Comparison of ENCODE assay signal across 26 cellular contexts in the genomic region with DNA sequence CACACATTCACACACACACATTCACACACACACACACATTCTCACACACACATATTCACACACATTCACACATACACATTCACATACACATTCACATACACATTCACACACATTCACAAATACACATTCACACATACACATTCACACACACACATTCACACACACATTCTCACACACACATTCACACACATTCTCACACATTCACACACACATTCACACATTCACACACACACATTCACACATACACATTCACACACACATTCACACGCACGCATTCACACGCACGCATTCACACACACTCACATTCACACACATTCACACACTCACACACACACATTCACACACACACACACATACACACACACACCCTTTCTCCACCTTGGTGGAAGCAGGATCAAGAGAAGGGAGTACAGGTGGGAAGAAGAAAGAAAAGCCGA. TPM values are rescaled to one million over a fixed set of nuclear protein-coding genes. Genes with fewer than 3 reads are reported as not detected.
DNase-seq lines count a peak whose midpoint lies in the region; ATAC-seq and TF ChIP-seq lines count a peak whose summit lies in the region.
"Had no signal": no experiment of that assay in that cellular context is flagged by ENCODE, and none has a peak within 500 bp of the region (broad histone marks: within the 10 kb centered on the region; RNA-seq: fewer than 3 reads in every experiment).

No MANE protein-coding gene starts in this region.

- H3K36me3 ChIP-seq in HCT116 (ENCODE audit: control insufficient read depth in 1 of 2, insufficient read depth in 2 of 2, low read length in 2 of 2), result 0 out of 4 replicates have a peak, but pooled peaks cover 0 to 2% of the 10 kb centered on the region in 2 experiments
- H3K36me3 ChIP-seq in SJSA1, result peaks cover 63% of the 10 kb centered on the region
- peaks cover 0 to 71% of the 10 kb centered on the region in 2 donors for H3K36me3 ChIP-seq in gastrocnemius medialis
- H3K36me3 ChIP-seq: prostate gland, transverse colon had no signal

- H3K4me1 ChIP-seq in HCT116 (ENCODE audit: control insufficient read depth in 1 of 2, insufficient read depth in 2 of 2, low read length in 2 of 2) (peaks cover 18 to 43% of the 10 kb centered on the region in 2 experiments), SJSA1 (replicated peaks) (peaks cover 28% of the 10 kb centered on the region), gastrocnemius medialis (peaks cover 31 to 54% of the 10 kb centered on the region in 2 donors)
- H3K4me1 ChIP-seq: prostate gland had no signal

- H3K27me3 ChIP-seq in HCT116 (ENCODE audit: insufficient read depth, low read length) (no peaks in the 10 kb centered on the region), SJSA1 (replicated peaks) (no peaks in the 10 kb centered on the region), gastrocnemius medialis (no peaks in the 10 kb centered on the region)
- H3K27me3 ChIP-seq: esophagus muscularis mucosa, transverse colon had no signal

- H3K27me3 Mint-ChIP-seq in chondrocyte (ENCODE audit: low read depth), result no peaks in the 10 kb centered on the region
- H3K27me3 Mint-ChIP-seq in glutamatergic neuron (ENCODE audit: unreplicated experiment), result no peaks in the 10 kb centered on the region
- H3K27me3 Mint-ChIP-seq: central memory CD8-positive, alpha-beta T cell had no signal

- H3K9me3 Mint-ChIP-seq in chondrocyte (ENCODE audit: low read depth) (no peaks in the 10 kb centered on the region), glutamatergic neuron (ENCODE audit: unreplicated experiment) (peaks cover 5% of the 10 kb centered on the region)
- H3K9me3 Mint-ChIP-seq: central memory CD8-positive, alpha-beta T cell; mesothelial cell of epicardium had no signal

- H3K27ac ChIP-seq in HCT116 (ENCODE audit: low read depth, low read length), result peak overlapping the region; percentile 2; the same call in 1 of the 2 replicates
- peak overlapping the region; percentile 64 for H3K27ac ChIP-seq in SJSA1
- peak overlapping the region; percentile 74 to 85 (median 79) for H3K27ac ChIP-seq in gastrocnemius medialis
- H3K27ac ChIP-seq: prostate gland, transverse colon had no signal

- no peak for ATAC-seq in HCT116
- no peak for ATAC-seq in gastrocnemius medialis
- ATAC-seq: stimulated activated naive CD8-positive, alpha-beta T cell treated with anti-CD3 and anti-CD28 coated beads, Interleukin-15, Interleukin-2, amounts not matched to agents 100 U/mL and 50 U/mL, for 24 hours had no signal

- TF ChIP-seq POLR2A in HCT116 (IDR thresholded peaks at IDR 0.05; ENCODE audit: borderline replicate concordance, extremely low read depth, insufficient read depth, insufficient read length) (no peak), gastrocnemius medialis (IDR thresholded peaks at IDR 0.05) (no peak)

- no peak for TF ChIP-seq RAD21 in HCT116 (IDR thresholded peaks at IDR 0.05; ENCODE audit: low read depth)

- H3K79me2 ChIP-seq in HCT116 (ENCODE audit: insufficient read depth, low read length), result no peaks in the 10 kb centered on the region

- no peaks in the 10 kb centered on the region for H3K9me3 ChIP-seq in HCT116 (ENCODE audit: control insufficient read depth in 1 of 2, insufficient read depth in 1 of 2, low read depth in 1 of 2, low read length in 2 of 2)
- no peaks in the 10 kb centered on the region for H3K9me3 ChIP-seq in SJSA1 (replicated peaks)
- no peaks in the 10 kb centered on the region for H3K9me3 ChIP-seq in gastrocnemius medialis
- H3K9me3 ChIP-seq: esophagus muscularis mucosa, prostate gland, transverse colon had no signal

- H3K9ac ChIP-seq in HCT116 (ENCODE audit: low read length), result 0 out of 2 replicates have a peak overlapping the region, but pooled peaks have one; percentile 20

- DNase-seq in HCT116 (ENCODE audit: low read depth, low spot score) (no peak), SJSA1 (ENCODE audit: low read depth in 1 of 2, low spot score in 2 of 2) (no peak), chondrocyte (ENCODE audit: low spot score) (no peak), gastrocnemius medialis (no peak), NCI-H2107 treated with DMSO at 0.1 percent for 48 hours (lab: John Stamatoyannopoulos, UW; ENCODE audit: unreplicated experiment) (no peak), NCI-H2196 (lab: John Stamatoyannopoulos, UW; ENCODE audit: unreplicated experiment) (no peak), glutamatergic neuron (no peak)
- no peak for DNase-seq in central memory CD4-positive, alpha-beta T cell
- DNase-seq: activated CD8-positive, alpha-beta memory T cell treated with anti-CD3 and anti-CD28 coated beads, Interleukin-2, amount 50 U/mL, for 4 hours; activated effector memory CD4-positive, alpha-beta T cell treated with anti-CD3 and anti-CD28 coated beads, Interleukin-2, amount 50 U/mL, for 16 hours; amniotic stem cell; effector CD4-positive, alpha-beta T cell; GOT3; left cardiac atrium; NCI-H1092 treated with DMSO at 0.1 percent for 48 hours; NCI-H2081 treated with DMSO at 0.1 percent for 48 hours; NCI-H524; small intestine; stimulated activated CD4-positive, alpha-beta T cell treated with anti-CD3 and anti-CD28 coated beads, Interleukin-4, amount 100 ng/mL, for 1 hour; stimulated activated naive CD8-positive, alpha-beta T cell treated with anti-CD3 and anti-CD28 coated beads, Interleukin-15, Interleukin-2, amounts not matched to agents 100 U/mL and 50 U/mL, for 24 hours; transverse colon had no signal

- H3K4me1 Mint-ChIP-seq in chondrocyte (ENCODE audit: low read depth) (peaks cover 57% of the 10 kb centered on the region), glutamatergic neuron (ENCODE audit: low read depth, unreplicated experiment) (peaks cover 3% of the 10 kb centered on the region)

- H3K4me3 ChIP-seq in HCT116 (replicated peaks in 1 of 2; ENCODE audit: low read depth in 1 of 2, low read length in 2 of 2) (no peak overlapping the region), SJSA1 (no peak overlapping the region), gastrocnemius medialis (no peak overlapping the region)
- H3K4me3 ChIP-seq: esophagus muscularis mucosa, prostate gland, transverse colon had no signal

- H3K36me3 Mint-ChIP-seq in chondrocyte (ENCODE audit: low read depth) (peaks cover 13% of the 10 kb centered on the region), glutamatergic neuron (ENCODE audit: unreplicated experiment) (no peaks in the 10 kb centered on the region)

- RAD21 ChIA-PET in HCT116 (lab: Charles Lee; ENCODE audit: low non-redundant PET in 1 of 2, low total read pairs in 2 of 2, uncharacterized antibody in 2 of 2, unreplicated experiment in 2 of 2), result interaction anchor here in 1 of 2 experiments (0.6 kb wide), 1 partner anchor 242 kb away, joined by 4 read pairs; no protein-coding TSS in a partner anchor

- in situ Hi-C loops in gastrocnemius medialis (cut with MboI; ENCODE audit: low sequenced_read_pairs in 4 of 4), result loop anchor here (5.0 to 25.0 kb wide), 4 partner anchors 114 to 264 kb away; no protein-coding TSS in a partner anchor

- H3K4me3 Mint-ChIP-seq in chondrocyte (ENCODE audit: unreplicated experiment), result no peak overlapping the region
- no peak overlapping the region for H3K4me3 Mint-ChIP-seq in glutamatergic neuron (ENCODE audit: unreplicated experiment)
- H3K4me3 Mint-ChIP-seq: central memory CD8-positive, alpha-beta T cell; mesothelial cell of epicardium had no signal

- BruUV-seq in HCT116 (replicated peaks; lab: Mats Ljungman, UMichigan), result no TSS peak

- no peak for TF ChIP-seq CTCF in HCT116 (IDR thresholded peaks at IDR 0.05 in 2 of 3, conservative IDR thresholded peaks at IDR 0.05 in 1 of 3; ENCODE audit: borderline replicate concordance in 1 of 3, insufficient read depth in 1 of 3, low read depth in 2 of 3, low read length in 2 of 3)
- TF ChIP-seq CTCF in chondrocyte (IDR thresholded peaks at IDR 0.05), result no peak
- no peak for TF ChIP-seq CTCF in gastrocnemius medialis (IDR thresholded peaks at IDR 0.05 in 4 of 5, conservative IDR thresholded peaks at IDR 0.05 in 1 of 5)
- no peak for TF ChIP-seq CTCF in glutamatergic neuron (IDR thresholded peaks at IDR 0.05; ENCODE audit: partially characterized antibody, unreplicated experiment)

- no peaks in the 10 kb centered on the region for H4K20me1 ChIP-seq in HCT116 (ENCODE audit: insufficient read depth)

- no peak overlapping the region for H2AFZ ChIP-seq in HCT116 (ENCODE audit: low read depth, low read length, poor library complexity, severe bottlenecking)

- no peaks in the 10 kb centered on the region for H3K9me2 ChIP-seq in HCT116 (ENCODE audit: insufficient read depth)

- CTCF ChIA-PET in HCT116 (lab: Charles Lee), result no interaction called here

- H3K27ac Mint-ChIP-seq in chondrocyte (ENCODE audit: unreplicated experiment) (peak overlapping the region; percentile 96), glutamatergic neuron (ENCODE audit: unreplicated experiment) (no peak overlapping the region)
- H3K27ac Mint-ChIP-seq: mesothelial cell of epicardium had no signal

- intact Hi-C loops in HCT116 (cut with micrococcal nuclease) (no loop called here), gastrocnemius medialis (cut with DNase I; ENCODE audit: low total_unique reads) (loop anchor here (1.0 kb wide), 1 partner anchor 10 kb away; no protein-coding TSS in a partner anchor)

- POLR2A ChIA-PET in HCT116 (lab: Charles Lee), result interaction anchor here (1.0 kb wide), 1 partner anchor 11 kb away, joined by 3 read pairs; no protein-coding TSS in a partner anchor

- H3K4me2 ChIP-seq in HCT116 (ENCODE audit: low read length), result peak overlapping the region; percentile 51

TF ChIP-seq in HCT116, 20 proteins besides CTCF, POLR2A, EP300 and RAD21 (continues in another document):
- no peak for TF ChIP-seq POLR2AphosphoS5 (IDR thresholded peaks at IDR 0.05; ENCODE audit: low read depth, low read length)
- no peak; the same call in 1 of the 2 replicates for TF ChIP-seq SP1 (IDR thresholded peaks at IDR 0.05; ENCODE audit: low read depth)
- no peak for TF ChIP-seq ZFX (IDR thresholded peaks at IDR 0.05)

RNA-seq across cellular contexts. Expression of a gene that starts 5.7 kb away (rescaled TPM):
- 10.9 TPM for total RNA-seq in HCT116 (2021; ENCODE audit: unreplicated experiment)
- polyA plus RNA-seq in HCT116 (2012), result 6.4 and 7.5 TPM in 2 replicates
- total RNA-seq in SJSA1 (2014; rRNA removed; shearing (Covaris generic)), result 11.9 and 19.9 TPM in 2 replicates
- 29.9 to 78.2 TPM (median 73.7 TPM) in 3 replicates for total RNA-seq in chondrocyte
- total RNA-seq in gastrocnemius medialis, result 1 to 10 TPM; 1.7 to 5.2 (median 2.1) TPM
- total RNA-seq in glutamatergic neuron (ENCODE audit: unreplicated experiment), result 0.27 TPM
- polyA plus RNA-seq: neural cell had no signal

RNA-seq across cellular contexts. Expression of a gene that starts 12.2 kb away (rescaled TPM):
- 70.7 TPM for total RNA-seq in HCT116 (2021; ENCODE audit: unreplicated experiment)
- 85.6 and 90.0 TPM in 2 replicates for polyA plus RNA-seq in HCT116 (2012)
- total RNA-seq in SJSA1 (2014; rRNA removed; shearing (Covaris generic)), result 149 and 151 TPM in 2 replicates
- 154 to 305 TPM (median 287 TPM) in 3 replicates for total RNA-seq in chondrocyte
- total RNA-seq in gastrocnemius medialis, result 100 to 1,000 TPM; 239 to 437 (median 395) TPM
- total RNA-seq in glutamatergic neuron (ENCODE audit: unreplicated experiment), result 19.9 TPM

Comparison
In these comparisons a context has a peak if more than half of its experiments do, and no peak if none do; other contexts are left out.
1. H3K27ac ChIP-seq: peak in every context shown above with its lines; median percentile 79 in gastrocnemius medialis; 64 in SJSA1; 2 in HCT116.